ENCODE assay signal across 8 cellular contexts in genomic region chrX:18424482-18425198, GRCh38. TPM values are rescaled to one million over a fixed set of nuclear protein-coding genes. Genes with fewer than 3 reads are reported as not detected.
A peak's percentile ranks its signal among the peaks of the same experiment; 100 is the strongest.
DNase-seq lines count a peak whose midpoint lies in the region; ATAC-seq and TF ChIP-seq lines count a peak whose summit lies in the region.

No MANE protein-coding gene starts in this region.

- no peaks in the 10 kb centered on the region for H3K27me3 Mint-ChIP-seq in CD4-positive, alpha-beta T cell
- peaks cover 11% of the 10 kb centered on the region for H3K27me3 Mint-ChIP-seq in activated CD4-positive, alpha-beta memory T cell treated with anti-CD3 and anti-CD28 coated beads, Interleukin-2, amount 10 ng/mL, durations not matched to agents 7 days and 5 days

- H3K27ac ChIP-seq in CD4-positive, alpha-beta T cell (ENCODE audit: low read depth, low read length) = peak overlapping the region; percentile 41
- peak overlapping the region; percentile 83 for H3K27ac ChIP-seq in tibial artery

- peaks cover 18% of the 10 kb centered on the region for H3K4me1 Mint-ChIP-seq in CD4-positive, alpha-beta T cell (ENCODE audit: low read depth)
- H3K4me1 Mint-ChIP-seq in activated CD4-positive, alpha-beta memory T cell treated with anti-CD3 and anti-CD28 coated beads, Interleukin-2, amount 10 ng/mL, durations not matched to agents 7 days and 5 days = peaks cover 11% of the 10 kb centered on the region

- no peaks in the 10 kb centered on the region for H3K27me3 ChIP-seq in CD4-positive, alpha-beta T cell (ENCODE audit: control insufficient read depth, insufficient read depth, low read length)
- H3K27me3 ChIP-seq in tibial artery = no peaks in the 10 kb centered on the region

- H3K4me3 Mint-ChIP-seq in CD4-positive, alpha-beta T cell = peak overlapping the region; percentile 99
- peak overlapping the region; percentile 78 for H3K4me3 Mint-ChIP-seq in activated CD4-positive, alpha-beta memory T cell treated with anti-CD3 and anti-CD28 coated beads, Interleukin-2, amount 10 ng/mL, durations not matched to agents 7 days and 5 days

- H3K4me3 ChIP-seq in epithelial cell of esophagus (ENCODE audit: low read length) (peak overlapping the region; percentile 56), mucosa of descending colon (no peak overlapping the region), tibial artery (peak overlapping the region; percentile 92 to 93)

- no peak for TF ChIP-seq CTCF in CD4-positive, alpha-beta T cell (IDR thresholded peaks at IDR 0.05)
- no peak for TF ChIP-seq CTCF in epithelial cell of esophagus (IDR thresholded peaks at IDR 0.05; ENCODE audit: insufficient read depth, low read depth, low read length, missing control alignments)
- TF ChIP-seq CTCF in mucosa of descending colon (IDR thresholded peaks at IDR 0.05) = no peak
- TF ChIP-seq CTCF in tibial artery (IDR thresholded peaks at IDR 0.05) = no peak

- no peaks in the 10 kb centered on the region for H3K36me3 ChIP-seq in mucosa of descending colon (ENCODE audit: low read depth)
- no peaks in the 10 kb centered on the region for H3K36me3 ChIP-seq in tibial artery

- peak overlapping the region; percentile 89 for H3K27ac Mint-ChIP-seq in CD4-positive, alpha-beta T cell
- H3K27ac Mint-ChIP-seq in activated CD4-positive, alpha-beta memory T cell treated with anti-CD3 and anti-CD28 coated beads, Interleukin-2, amount 10 ng/mL, durations not matched to agents 7 days and 5 days = peak overlapping the region; percentile 40

- H3K9me3 Mint-ChIP-seq in CD4-positive, alpha-beta T cell = no peaks in the 10 kb centered on the region
- no peaks in the 10 kb centered on the region for H3K9me3 Mint-ChIP-seq in activated CD4-positive, alpha-beta memory T cell treated with anti-CD3 and anti-CD28 coated beads, Interleukin-2, amount 10 ng/mL, durations not matched to agents 7 days and 5 days

- intact Hi-C loops in CD4-positive, alpha-beta T cell (cut with DNase I, micrococcal nuclease) = loop anchor here (2.0 to 10.0 kb wide), 4 partner anchors 253 to 920 kb away; partner anchors contain the start of genes PDHA1 (in 1 of the 2), PHKA2 (in 1 of the 2) and SCML1 (in 1 of the 2)
- intact Hi-C loops in mucosa of descending colon (cut with DNase I, micrococcal nuclease) = loop anchor here in 1 of 2 donors (10.0 kb wide), 1 partner anchor 920 kb away; the partner anchor contains the start of gene PDHA1
- intact Hi-C loops in tibial artery (cut with DNase I; ENCODE audit: low total_unique reads) = loop anchor here (10.0 kb wide), 1 partner anchor 250 kb away; the partner anchor contains the start of gene RS1

- H3K36me3 Mint-ChIP-seq in CD4-positive, alpha-beta T cell (ENCODE audit: low read depth) = peaks cover 6% of the 10 kb centered on the region
- no peaks in the 10 kb centered on the region for H3K36me3 Mint-ChIP-seq in activated CD4-positive, alpha-beta memory T cell treated with anti-CD3 and anti-CD28 coated beads, Interleukin-2, amount 10 ng/mL, durations not matched to agents 7 days and 5 days (ENCODE audit: low read depth)

- CTCF ChIA-PET in CD4-positive, alpha-beta T cell (lab: Charles Lee) = interaction anchor here (1.2 to 1.4 kb wide), 2 partner anchors 70 to 909 kb away, joined by 4 to 8 read pairs; partner anchors contain the start of gene SCML2
- CTCF ChIA-PET in activated CD4-positive, alpha-beta memory T cell treated with anti-CD3 and anti-CD28 coated beads, Interleukin-2, amount 10 ng/mL, durations not matched to agents 7 days and 5 days (lab: Charles Lee) = interaction anchor here (1.5 kb wide), 1 partner anchor 909 kb away, joined by 10 read pairs; no protein-coding TSS in a partner anchor

- H3K4me1 ChIP-seq in mucosa of descending colon (ENCODE audit: low read depth) (no peaks in the 10 kb centered on the region), tibial artery (peaks cover 0 to 22% (median 3%) of the 10 kb centered on the region in 4 donors)

- POLR2A ChIA-PET in CD4-positive, alpha-beta T cell (lab: Charles Lee) = interaction anchor here (0.7 to 2.9 kb wide), 7 partner anchors 43 to 1567 kb away, joined by 3 to 23 read pairs (median 4); partner anchors contain the start of gene BCLAF3
- POLR2A ChIA-PET in activated CD4-positive, alpha-beta memory T cell treated with anti-CD3 and anti-CD28 coated beads, Interleukin-2, amount 10 ng/mL, durations not matched to agents 7 days and 5 days (lab: Charles Lee) = interaction anchor here (1.3 kb wide), 1 partner anchor 518 kb away, joined by 3 read pairs; no protein-coding TSS in a partner anchor

- DNase-seq in CD4-positive, alpha-beta T cell = peak in 8 of 10 experiments; percentile 1 to 31 (median 5)
- DNase-seq in NCI-H2107 (lab: John Stamatoyannopoulos, UW) (peak; percentile 5), epithelial cell of esophagus (ENCODE audit: low read depth) (peak; percentile 29), mucosa of descending colon (peak in 2 of 3 donors; percentile 16 to 50), tibial artery (no peak), GM19240 (ENCODE audit: insufficient read length, low spot score) (no peak)
- peak; percentile 24 for DNase-seq in activated CD4-positive, alpha-beta memory T cell treated with anti-CD3 and anti-CD28 coated beads, Interleukin-2, amount 10 ng/mL, durations not matched to agents 7 days and 5 days

- no peaks in the 10 kb centered on the region for H3K9me3 ChIP-seq in CD4-positive, alpha-beta T cell (ENCODE audit: control insufficient read depth, low read length)
- no peaks in the 10 kb centered on the region for H3K9me3 ChIP-seq in mucosa of descending colon
- no peaks in the 10 kb centered on the region for H3K9me3 ChIP-seq in tibial artery

- peak; percentile 15 for ATAC-seq in CD4-positive, alpha-beta T cell (ENCODE audit: poor library complexity)
- ATAC-seq in GM21528 (IDR thresholded peaks at IDR 0.05; ENCODE audit: low FRiP score, unreplicated experiment) (peak; percentile 8), mucosa of descending colon (peak; percentile 11)

RNA-seq across cellular contexts. Expression of gene CDKL5, which starts 0.8 kb away (rescaled TPM):
- 1 to 10 TPM; 2.2 to 2.4 TPM for total RNA-seq in CD4-positive, alpha-beta T cell
- 1 to 10 TPM; 1.7 to 2.0 TPM for total RNA-seq in activated CD4-positive, alpha-beta memory T cell treated with anti-CD3 and anti-CD28 coated beads, Interleukin-2, amount 10 ng/mL, durations not matched to agents 7 days and 5 days
- 1 to 10 TPM; 4.0 to 7.5 (median 4.4) TPM for total RNA-seq in mucosa of descending colon

Comparison
In these comparisons a context has a peak if more than half of its experiments do, and no peak if none do; other contexts are left out.
1. DNase-seq: peak in CD4-positive, alpha-beta T cell (8 of 10), NCI-H2107 (single experiment), activated CD4-positive, alpha-beta memory T cell treated with anti-CD3 and anti-CD28 coated beads, Interleukin-2, amount 10 ng/mL, durations not matched to agents 7 days and 5 days (single experiment), epithelial cell of esophagus (single experiment) and mucosa of descending colon (2 of 3); none in tibial artery (0 of 2) and GM19240 (single experiment).
2. Peak in every context shown above with its lines, with median percentiles within 50 percentile points of each other: ATAC-seq.